Comparison of ENCODE assay signal across 1 cellular context in genomic region chr9:79053613-79054012, GRCh38.
TF ChIP-seq lines count a peak whose summit lies in the region.

No MANE protein-coding gene starts in this region.

TF ChIP-seq in SK-N-SH, 30 proteins besides CTCF, POLR2A, EP300 and RAD21:
- TF ChIP-seq REST (IDR thresholded peaks at IDR 0.05; ENCODE audit: low read depth, low read length) (no peak), GABPA (IDR thresholded peaks at IDR 0.05; ENCODE audit: low read depth) (no peak), JUND (IDR thresholded peaks at IDR 0.05) (no peak), GATA2 (CRISPR knock-in tag; IDR thresholded peaks at IDR 0.05) (no peak)
